19 cellular contexts compared by ENCODE assay signal in genomic region chr4:6379787-6380745, GRCh38.
"Had no signal": no experiment of that assay in that cellular context is flagged by ENCODE, and none has a peak within 500 bp of the region (broad histone marks: within the 10 kb centered on the region; RNA-seq: fewer than 3 reads in every experiment).

No MANE protein-coding gene starts in this region.

- H3K27ac ChIP-seq: body of pancreas, coronary artery, psoas muscle, right lobe of liver, tibial artery, WERI-Rb-1 had no signal

- H3K4me2 ChIP-seq: smooth muscle cell had no signal

- H3K36me3 ChIP-seq: right lobe of liver, tibial artery had no signal

- ATAC-seq: activated CD4-positive, alpha-beta T cell treated with anti-CD3 and anti-CD28 coated beads for 36 hours; body of pancreas; psoas muscle; right lobe of liver had no signal

- H3K4me3 ChIP-seq: body of pancreas, coronary artery, lung, psoas muscle, right lobe of liver, smooth muscle cell, tibial artery had no signal

- FAIRE-seq: endometrium had no signal

- DNase-seq: activated CD4-positive, alpha-beta memory T cell treated with anti-CD3 and anti-CD28 coated beads for 36 hours; activated CD4-positive, alpha-beta T cell treated with anti-CD3 and anti-CD28 coated beads for 36 hours; activated naive CD4-positive, alpha-beta T cell treated with Interleukin-2 at 50 U/mL for 16 hours; activated naive CD8-positive, alpha-beta T cell treated with anti-CD3 and anti-CD28 coated beads, Interleukin-2, amount 10 ng/mL, durations not matched to agents 7 days and 5 days; activated T-cell treated with anti-CD3 and anti-CD28 coated beads for 4 hours; body of pancreas; erythroblast; foreskin melanocyte; immature natural killer cell; stimulated activated naive B cell treated with anti-CD40 and anti-IgM and Interleukin-4, amounts not matched to agents 10 μg/mL and 1 μg/mL and 100 μg/mL, for 72 hours; SW 1271; tibial artery; WERI-Rb-1 had no signal

- H3K4me1 ChIP-seq: body of pancreas, psoas muscle, right lobe of liver, tibial artery had no signal

- H3K9me3 ChIP-seq: body of pancreas, psoas muscle, right lobe of liver, tibial artery had no signal

- H3K27me3 ChIP-seq: body of pancreas, right lobe of liver had no signal
